ENCODE assay signal across 28 cellular contexts in genomic region chr4:8920289-8920965, GRCh38. TPM values are rescaled to one million over a fixed set of nuclear protein-coding genes. Genes with fewer than 3 reads are reported as not detected.
DNase-seq lines count a peak whose midpoint lies in the region; ATAC-seq, FAIRE-seq and TF ChIP-seq lines count a peak whose summit lies in the region.
"Had no signal": no experiment of that assay in that cellular context is flagged by ENCODE, and none has a peak within 500 bp of the region (broad histone marks: within the 10 kb centered on the region; RNA-seq: fewer than 3 reads in every experiment).

No MANE protein-coding gene starts in this region.

- H3K9ac ChIP-seq in kidney (ENCODE audit: low read length in 2 of 2): no peak overlapping the region
- H3K9ac ChIP-seq: SK-N-SH had no signal

- H3K4me3 Mint-ChIP-seq in stimulated activated naive B cell treated with anti-CD40 and anti-IgM and Interleukin-4, amounts not matched to agents 10 μg/mL and 1 μg/mL and 100 μg/mL, for 72 hours: no peak overlapping the region
- H3K4me3 Mint-ChIP-seq: CD4-positive, alpha-beta T cell; immature natural killer cell had no signal

- peaks cover 1% of the 10 kb centered on the region for H3K27me3 ChIP-seq in H7 (ENCODE audit: control insufficient read depth, insufficient read depth, low read length)
- no peaks in the 10 kb centered on the region for H3K27me3 ChIP-seq in foreskin keratinocyte
- H3K27me3 ChIP-seq: vagina had no signal

- peaks cover 0 to 6% of the 10 kb centered on the region in 2 donors for H3K9me3 ChIP-seq in kidney (ENCODE audit: control insufficient read depth in 1 of 2, low read length in 2 of 2)
- H3K9me3 ChIP-seq: SK-N-SH, vagina had no signal

- no peak for FAIRE-seq in kidney (lab: Jason Lieb, UNC)
- FAIRE-seq: endometrium, HTR-8/SVneo had no signal

- H3K4me1 ChIP-seq in kidney (ENCODE audit: control insufficient read depth in 1 of 2, insufficient read depth in 1 of 2, low read depth in 1 of 2, low read length in 2 of 2) (no peaks in the 10 kb centered on the region), foreskin keratinocyte (no peaks in the 10 kb centered on the region)
- H3K4me1 ChIP-seq: breast epithelium, heart left ventricle, vagina had no signal

- TF ChIP-seq CTCF in kidney (IDR thresholded peaks at IDR 0.05; ENCODE audit: borderline replicate concordance, extremely low read depth, insufficient read depth): no peak
- TF ChIP-seq CTCF in foreskin keratinocyte (conservative IDR thresholded peaks at IDR 0.05): no peak

- peaks cover 31 to 48% of the 10 kb centered on the region in 2 donors for H3K27me3 Mint-ChIP-seq in stimulated activated naive B cell treated with anti-CD40 and anti-IgM and Interleukin-4, amounts not matched to agents 10 μg/mL and 1 μg/mL and 100 μg/mL, for 72 hours

- ATAC-seq in sciatic nerve (no peak), foreskin keratinocyte (no peak)
- no peak for ATAC-seq in activated CD4-positive, CD25-positive, alpha-beta regulatory T cell treated with anti-CD3 and anti-CD28 coated beads, Interleukin-2, amount 50 U/mL, for 24 hours
- no peak for ATAC-seq in stimulated activated naive B cell treated with anti-CD40 and anti-IgM and Interleukin-4, amounts not matched to agents 10 μg/mL and 1 μg/mL and 100 μg/mL, for 72 hours (replicated peaks)
- ATAC-seq: heart left ventricle, right cardiac atrium had no signal

- H3K36me3 ChIP-seq in H7 (replicated peaks; ENCODE audit: control insufficient read depth, insufficient read depth, low read length) (no peaks in the 10 kb centered on the region), kidney (ENCODE audit: control insufficient read depth in 1 of 2, insufficient read depth in 2 of 2, low read length in 2 of 2) (no peaks in the 10 kb centered on the region)
- H3K36me3 ChIP-seq: breast epithelium, heart left ventricle, vagina had no signal

- H3K27ac ChIP-seq in kidney (ENCODE audit: low read depth in 2 of 2, low read length in 2 of 2) (no peak overlapping the region), foreskin keratinocyte (no peak overlapping the region)
- H3K27ac ChIP-seq: breast epithelium, heart left ventricle, RWPE1, vagina, VCaP had no signal

- no peak overlapping the region for H3K4me3 ChIP-seq in H7 (ENCODE audit: insufficient read depth, low read depth, low read length)
- H3K4me3 ChIP-seq in kidney (ENCODE audit: low read length in 2 of 2): no peak overlapping the region
- H3K4me3 ChIP-seq: breast epithelium, heart left ventricle, vagina had no signal

- H3K36me3 Mint-ChIP-seq in stimulated activated naive B cell treated with anti-CD40 and anti-IgM and Interleukin-4, amounts not matched to agents 10 μg/mL and 1 μg/mL and 100 μg/mL, for 72 hours: peaks cover 0 to 9% of the 10 kb centered on the region in 2 donors
- H3K36me3 Mint-ChIP-seq: immature natural killer cell had no signal

- no peak overlapping the region for H3K27ac Mint-ChIP-seq in stimulated activated naive B cell treated with anti-CD40 and anti-IgM and Interleukin-4, amounts not matched to agents 10 μg/mL and 1 μg/mL and 100 μg/mL, for 72 hours
- H3K27ac Mint-ChIP-seq: CD4-positive, alpha-beta T cell; immature natural killer cell had no signal

- peaks cover 12 to 21% of the 10 kb centered on the region in 2 donors for H3K9me3 Mint-ChIP-seq in stimulated activated naive B cell treated with anti-CD40 and anti-IgM and Interleukin-4, amounts not matched to agents 10 μg/mL and 1 μg/mL and 100 μg/mL, for 72 hours

- DNase-seq in D341Med (ENCODE audit: low spot score) (peak; percentile 8), H7 (peak; percentile 17), kidney (peak; percentile 57), sciatic nerve (ENCODE audit: low spot score) (peak; percentile 38), foreskin keratinocyte (no peak)
- no peak for DNase-seq in stimulated activated naive B cell treated with anti-CD40 and anti-IgM and Interleukin-4, amounts not matched to agents 10 μg/mL and 1 μg/mL and 100 μg/mL, for 72 hours
- DNase-seq: activated gamma-delta T cell treated with Interleukin-2 at 50 U/mL for 16 hours, activated T-cell treated with anti-CD3 and anti-CD28 coated beads for 4 hours, amniotic stem cell, GDM1, immature natural killer cell, KG1, NCI-H1694, NCI-H2171, NCI-H526 treated with DMSO at 0.1 percent for 48 hours, right cardiac atrium, SK-N-SH had no signal

- H3K4me1 Mint-ChIP-seq in stimulated activated naive B cell treated with anti-CD40 and anti-IgM and Interleukin-4, amounts not matched to agents 10 μg/mL and 1 μg/mL and 100 μg/mL, for 72 hours: peaks cover 0 to 4% of the 10 kb centered on the region in 2 donors
- H3K4me1 Mint-ChIP-seq: immature natural killer cell had no signal

- intact Hi-C loops in kidney (cut with DNase I) (no loop called here), sciatic nerve (cut with DNase I) (no loop called here)

RNA-seq across cellular contexts. Expression of gene HMX1, which starts 48.8 kb away (rescaled TPM):
- total RNA-seq in H7 (2014; rRNA removed; shearing (Covaris generic)): 2.0 and 4.4 TPM in 2 replicates
- total RNA-seq in kidney: not detected
- not detected for polyA plus RNA-seq in kidney (ENCODE audit: insufficient read depth, low read depth, low replicate concordance)
- total RNA-seq in sciatic nerve: not detected
- total RNA-seq in foreskin keratinocyte: not detected in 2 replicates
- not detected in 2 replicates for polyA plus RNA-seq in foreskin keratinocyte
- total RNA-seq: breast epithelium; CD4-positive, alpha-beta T cell; liver; right cardiac atrium; T-helper 2 cell treated with Interferon-gamma antibody and Interleukin-4, amounts not matched to agents 100 ng/mL and 5 ng/mL, for 36 hours; vagina had no signal
- polyA plus RNA-seq: heart left ventricle, immature natural killer cell, liver, right cardiac atrium had no signal

Comparison
In these comparisons a context has a peak if more than half of its experiments do, and no peak if none do; other contexts are left out.
1. DNase-seq: peak in D341Med (single experiment), H7 (single experiment), kidney (single experiment) and sciatic nerve (single experiment); none in foreskin keratinocyte (0 of 2) and stimulated activated naive B cell treated with anti-CD40 and anti-IgM and Interleukin-4, amounts not matched to agents 10 μg/mL and 1 μg/mL and 100 μg/mL, for 72 hours (single experiment).